In the genomic region with DNA sequence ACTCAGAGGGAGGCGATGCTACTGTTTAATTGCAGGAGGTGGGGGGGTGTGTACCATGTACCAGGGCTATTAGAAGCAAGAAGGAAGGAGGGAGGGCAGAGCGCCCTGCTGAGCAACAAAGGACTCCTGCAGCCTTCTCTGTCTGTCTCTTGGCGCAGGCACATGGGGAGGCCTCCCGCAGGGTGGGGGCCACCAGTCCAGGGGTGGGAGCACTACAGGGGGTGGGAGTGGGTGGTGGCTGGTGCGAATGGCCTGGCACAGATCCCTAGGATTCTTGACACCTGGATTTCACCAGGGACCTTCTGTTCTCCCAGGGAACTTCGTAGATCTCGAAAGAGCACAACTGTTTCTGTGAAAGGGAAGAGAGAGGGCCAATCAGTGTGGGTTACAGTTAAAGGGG, we compare ENCODE assay signal across 15 cellular contexts. TPM values are rescaled to one million over a fixed set of nuclear protein-coding genes. Genes with fewer than 3 reads are reported as not detected.
"Had no signal": no experiment of that assay in that cellular context is flagged by ENCODE, and none has a peak within 500 bp of the region (broad histone marks: within the 10 kb centered on the region; RNA-seq: fewer than 3 reads in every experiment).

No MANE protein-coding gene starts in this region.

RNA-seq across cellular contexts. Expression of a gene that starts 3.2 kb away (rescaled TPM):
- total RNA-seq: activated CD4-positive, alpha-beta memory T cell treated with anti-CD3 and anti-CD28 coated beads, Interleukin-2, amount 10 ng/mL, durations not matched to agents 7 days and 5 days; activated CD4-positive, alpha-beta T cell treated with anti-CD3 and anti-CD28 coated beads for 36 hours; activated CD4-positive, alpha-beta T cell treated with anti-CD3 and anti-CD28 coated beads, Interleukin-2, amount 10 ng/mL, durations not matched to agents 7 days and 5 days; activated CD8-positive, alpha-beta memory T cell treated with anti-CD3 and anti-CD28 coated beads, Interleukin-2, amount 10 ng/mL, durations not matched to agents 7 days and 5 days; activated CD8-positive, alpha-beta T cell treated with anti-CD3 and anti-CD28 coated beads, Interleukin-2, amount 10 ng/mL, durations not matched to agents 7 days and 5 days; activated naive CD8-positive, alpha-beta T cell treated with anti-CD3 and anti-CD28 coated beads, Interleukin-2, amount 10 ng/mL, durations not matched to agents 7 days and 5 days; activated T-helper 2 cell treated with anti-CD3 and anti-CD28 coated beads, Interferon-gamma antibody, Interleukin-2, Interleukin-4, amounts not matched to agents 10 μg/mL and 5 μg/mL and 100 μg/mL, durations not matched to agents 14 hours and 24 hours and 36 hours; ascending aorta; bronchial epithelial cell; chondrocyte; T-helper 17 cell; T-helper 2 cell treated with Interferon-gamma antibody and Interleukin-4, amounts not matched to agents 100 ng/mL and 5 ng/mL, for 36 hours had no signal
- polyA plus RNA-seq: adipose tissue, cardiac muscle cell had no signal

RNA-seq across cellular contexts. Expression of a gene that starts 58.7 kb away (rescaled TPM):
- total RNA-seq: activated CD4-positive, alpha-beta memory T cell treated with anti-CD3 and anti-CD28 coated beads, Interleukin-2, amount 10 ng/mL, durations not matched to agents 7 days and 5 days; activated CD4-positive, alpha-beta T cell treated with anti-CD3 and anti-CD28 coated beads for 36 hours; activated CD4-positive, alpha-beta T cell treated with anti-CD3 and anti-CD28 coated beads, Interleukin-2, amount 10 ng/mL, durations not matched to agents 7 days and 5 days; activated CD8-positive, alpha-beta memory T cell treated with anti-CD3 and anti-CD28 coated beads, Interleukin-2, amount 10 ng/mL, durations not matched to agents 7 days and 5 days; activated CD8-positive, alpha-beta T cell treated with anti-CD3 and anti-CD28 coated beads, Interleukin-2, amount 10 ng/mL, durations not matched to agents 7 days and 5 days; activated naive CD8-positive, alpha-beta T cell treated with anti-CD3 and anti-CD28 coated beads, Interleukin-2, amount 10 ng/mL, durations not matched to agents 7 days and 5 days; activated T-helper 2 cell treated with anti-CD3 and anti-CD28 coated beads, Interferon-gamma antibody, Interleukin-2, Interleukin-4, amounts not matched to agents 10 μg/mL and 5 μg/mL and 100 μg/mL, durations not matched to agents 14 hours and 24 hours and 36 hours; ascending aorta; bronchial epithelial cell; cardiac muscle cell; chondrocyte; T-helper 17 cell; T-helper 2 cell treated with Interferon-gamma antibody and Interleukin-4, amounts not matched to agents 100 ng/mL and 5 ng/mL, for 36 hours; WTC11 had no signal
- polyA plus RNA-seq: adipose tissue, cardiac muscle cell had no signal
